ENCODE assay signal across 16 cellular contexts in genomic region chr11:109785714-109786113, GRCh38.
DNase-seq lines count a peak whose midpoint lies in the region; ATAC-seq, FAIRE-seq and TF ChIP-seq lines count a peak whose summit lies in the region.
"Had no signal": no experiment of that assay in that cellular context is flagged by ENCODE, and none has a peak within 500 bp of the region (broad histone marks: within the 10 kb centered on the region; RNA-seq: fewer than 3 reads in every experiment).

No MANE protein-coding gene starts in this region.

- TF ChIP-seq CTCF in left ventricle myocardium inferior (IDR thresholded peaks at IDR 0.05; ENCODE audit: borderline replicate concordance) (no peak), fibroblast of pulmonary artery (IDR thresholded peaks at IDR 0.05; ENCODE audit: low read length, missing control alignments) (no peak)

- H3K27me3 ChIP-seq in left ventricle myocardium inferior (ENCODE audit: low read depth): peaks cover 5% of the 10 kb centered on the region
- H3K27me3 ChIP-seq: colonic mucosa had no signal

- no peak for FAIRE-seq in RCC 7860 (lab: Jason Lieb, UNC)
- FAIRE-seq: A549 had no signal

- ATAC-seq in SK-N-SH treated with all-trans-retinoic acid at 6 μM for 48 hours: peak; percentile 57
- ATAC-seq in GM19351 (IDR thresholded peaks at IDR 0.05; ENCODE audit: unreplicated experiment): no peak
- ATAC-seq: A549 had no signal

- no peaks in the 10 kb centered on the region for H3K36me3 ChIP-seq in left ventricle myocardium inferior
- H3K36me3 ChIP-seq: colonic mucosa, heart right ventricle had no signal

- no peaks in the 10 kb centered on the region for H3K9me3 ChIP-seq in left ventricle myocardium inferior (replicated peaks)
- H3K9me3 ChIP-seq: A549, colonic mucosa, heart right ventricle had no signal

- DNase-seq in left ventricle myocardium inferior (no peak), cardiac septum (ENCODE audit: low spot score) (no peak), fibroblast of pulmonary artery (ENCODE audit: low read depth) (peak; percentile 31), GM19240 (ENCODE audit: insufficient read length, low spot score) (no peak), RCC 7860 (ENCODE audit: low spot score) (no peak)
- no peak for DNase-seq in activated CD8-positive, alpha-beta memory T cell treated with anti-CD3 and anti-CD28 coated beads for 24 hours
- DNase-seq: amygdala; colonic mucosa; GDM1; heart right ventricle; NCI-H2029; NCI-H510A treated with DMSO at 0.1 percent for 48 hours; stimulated activated CD4-positive, alpha-beta T cell treated with anti-CD3 and anti-CD28 coated beads, Interleukin-4, amount 100 ng/mL, for 24 hours had no signal

- peak overlapping the region; percentile 15 for H3K4me3 ChIP-seq in left ventricle myocardium inferior
- H3K4me3 ChIP-seq in fibroblast of pulmonary artery (replicated peaks; ENCODE audit: low read depth, low read length): no peak overlapping the region
- H3K4me3 ChIP-seq: A549, colonic mucosa, heart right ventricle had no signal

- H3K4me1 ChIP-seq in left ventricle myocardium inferior: no peaks in the 10 kb centered on the region
- H3K4me1 ChIP-seq: A549, colonic mucosa, heart right ventricle had no signal

- H3K27ac ChIP-seq in left ventricle myocardium inferior (replicated peaks): no peak overlapping the region
- H3K27ac ChIP-seq: A549, colonic mucosa had no signal

- intact Hi-C loops in left ventricle myocardium inferior (cut with micrococcal nuclease): no loop called here
- intact Hi-C loops in cardiac septum (cut with DNase I): no loop called here

TF ChIP-seq in SK-N-SH treated with all-trans-retinoic acid at 6 μM for 48 hours, 23 proteins besides CTCF, POLR2A, EP300 and RAD21:
- TF ChIP-seq ARNTL (CRISPR knock-in tag; IDR thresholded peaks at IDR 0.05; ENCODE audit: borderline replicate concordance, low read depth) (no peak), ZFP3 (CRISPR knock-in tag; IDR thresholded peaks at IDR 0.05) (peak; percentile 51; the same call in 1 of the 2 replicates), CSRNP3 (CRISPR knock-in tag; IDR thresholded peaks at IDR 0.05) (0 out of 2 replicates have a peak, but pooled peaks have one; percentile 60), PPARA (CRISPR knock-in tag; IDR thresholded peaks at IDR 0.05; ENCODE audit: borderline replicate concordance) (no peak), GLIS3 (CRISPR knock-in tag; IDR thresholded peaks at IDR 0.05) (0 out of 2 replicates have a peak, but pooled peaks have one; percentile 31), ZNF8 (CRISPR knock-in tag; IDR thresholded peaks at IDR 0.05) (no peak), CSDC2 (CRISPR knock-in tag; IDR thresholded peaks at IDR 0.05) (no peak), ZC3H10 (CRISPR knock-in tag; IDR thresholded peaks at IDR 0.05) (peak; percentile 77; the same call in 1 of the 2 replicates), TCF4 (CRISPR knock-in tag; IDR thresholded peaks at IDR 0.05; ENCODE audit: borderline replicate concordance) (peak; percentile 62), OSR1 (CRISPR knock-in tag; IDR thresholded peaks at IDR 0.05) (no peak), POU6F1 (CRISPR knock-in tag; IDR thresholded peaks at IDR 0.05; ENCODE audit: borderline replicate concordance, low read depth) (peak; percentile 80; the same call in 1 of the 2 replicates), TOX (CRISPR knock-in tag; IDR thresholded peaks at IDR 0.05; ENCODE audit: borderline replicate concordance) (no peak), ISL1 (CRISPR knock-in tag; IDR thresholded peaks at IDR 0.05) (peak; percentile 97), BACH2 (CRISPR knock-in tag; IDR thresholded peaks at IDR 0.05; ENCODE audit: borderline replicate concordance) (no peak), CREB5 (CRISPR knock-in tag; IDR thresholded peaks at IDR 0.05; ENCODE audit: low read depth) (peak; percentile 98), RARB (CRISPR knock-in tag; IDR thresholded peaks at IDR 0.05) (no peak), ESRRG (CRISPR knock-in tag; IDR thresholded peaks at IDR 0.05) (no peak), ZNF565 (CRISPR knock-in tag; conservative IDR thresholded peaks at IDR 0.05; ENCODE audit: low read depth) (no peak), SNAI2 (CRISPR knock-in tag; IDR thresholded peaks at IDR 0.05) (peak; percentile 61; the same call in 1 of the 2 replicates), ZNF70 (CRISPR knock-in tag; IDR thresholded peaks at IDR 0.05) (no peak), ZFP30 (CRISPR knock-in tag; IDR thresholded peaks at IDR 0.05) (no peak)
- TF ChIP-seq, protein P1, sequence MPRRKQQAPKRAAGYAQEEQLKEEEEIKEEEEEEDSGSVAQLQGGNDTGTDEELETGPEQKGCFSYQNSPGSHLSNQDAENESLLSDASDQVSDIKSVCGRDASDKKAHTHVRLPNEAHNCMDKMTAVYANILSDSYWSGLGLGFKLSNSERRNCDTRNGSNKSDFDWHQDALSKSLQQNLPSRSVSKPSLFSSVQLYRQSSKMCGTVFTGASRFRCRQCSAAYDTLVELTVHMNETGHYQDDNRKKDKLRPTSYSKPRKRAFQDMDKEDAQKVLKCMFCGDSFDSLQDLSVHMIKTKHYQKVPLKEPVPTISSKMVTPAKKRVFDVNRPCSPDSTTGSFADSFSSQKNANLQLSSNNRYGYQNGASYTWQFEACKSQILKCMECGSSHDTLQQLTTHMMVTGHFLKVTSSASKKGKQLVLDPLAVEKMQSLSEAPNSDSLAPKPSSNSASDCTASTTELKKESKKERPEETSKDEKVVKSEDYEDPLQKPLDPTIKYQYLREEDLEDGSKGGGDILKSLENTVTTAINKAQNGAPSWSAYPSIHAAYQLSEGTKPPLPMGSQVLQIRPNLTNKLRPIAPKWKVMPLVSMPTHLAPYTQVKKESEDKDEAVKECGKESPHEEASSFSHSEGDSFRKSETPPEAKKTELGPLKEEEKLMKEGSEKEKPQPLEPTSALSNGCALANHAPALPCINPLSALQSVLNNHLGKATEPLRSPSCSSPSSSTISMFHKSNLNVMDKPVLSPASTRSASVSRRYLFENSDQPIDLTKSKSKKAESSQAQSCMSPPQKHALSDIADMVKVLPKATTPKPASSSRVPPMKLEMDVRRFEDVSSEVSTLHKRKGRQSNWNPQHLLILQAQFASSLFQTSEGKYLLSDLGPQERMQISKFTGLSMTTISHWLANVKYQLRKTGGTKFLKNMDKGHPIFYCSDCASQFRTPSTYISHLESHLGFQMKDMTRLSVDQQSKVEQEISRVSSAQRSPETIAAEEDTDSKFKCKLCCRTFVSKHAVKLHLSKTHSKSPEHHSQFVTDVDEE (CRISPR knock-in tag; IDR thresholded peaks at IDR 0.05): peak; percentile 66; the same call in 1 of the 2 replicates
- TF ChIP-seq, protein P2, sequence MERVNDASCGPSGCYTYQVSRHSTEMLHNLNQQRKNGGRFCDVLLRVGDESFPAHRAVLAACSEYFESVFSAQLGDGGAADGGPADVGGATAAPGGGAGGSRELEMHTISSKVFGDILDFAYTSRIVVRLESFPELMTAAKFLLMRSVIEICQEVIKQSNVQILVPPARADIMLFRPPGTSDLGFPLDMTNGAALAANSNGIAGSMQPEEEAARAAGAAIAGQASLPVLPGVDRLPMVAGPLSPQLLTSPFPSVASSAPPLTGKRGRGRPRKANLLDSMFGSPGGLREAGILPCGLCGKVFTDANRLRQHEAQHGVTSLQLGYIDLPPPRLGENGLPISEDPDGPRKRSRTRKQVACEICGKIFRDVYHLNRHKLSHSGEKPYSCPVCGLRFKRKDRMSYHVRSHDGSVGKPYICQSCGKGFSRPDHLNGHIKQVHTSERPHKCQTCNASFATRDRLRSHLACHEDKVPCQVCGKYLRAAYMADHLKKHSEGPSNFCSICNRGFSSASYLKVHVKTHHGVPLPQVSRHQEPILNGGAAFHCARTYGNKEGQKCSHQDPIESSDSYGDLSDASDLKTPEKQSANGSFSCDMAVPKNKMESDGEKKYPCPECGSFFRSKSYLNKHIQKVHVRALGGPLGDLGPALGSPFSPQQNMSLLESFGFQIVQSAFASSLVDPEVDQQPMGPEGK (CRISPR knock-in tag; IDR thresholded peaks at IDR 0.05; ENCODE audit: borderline replicate concordance): no peak
